Comparison of ENCODE assay signal across 10 cellular contexts in the genomic region with DNA sequence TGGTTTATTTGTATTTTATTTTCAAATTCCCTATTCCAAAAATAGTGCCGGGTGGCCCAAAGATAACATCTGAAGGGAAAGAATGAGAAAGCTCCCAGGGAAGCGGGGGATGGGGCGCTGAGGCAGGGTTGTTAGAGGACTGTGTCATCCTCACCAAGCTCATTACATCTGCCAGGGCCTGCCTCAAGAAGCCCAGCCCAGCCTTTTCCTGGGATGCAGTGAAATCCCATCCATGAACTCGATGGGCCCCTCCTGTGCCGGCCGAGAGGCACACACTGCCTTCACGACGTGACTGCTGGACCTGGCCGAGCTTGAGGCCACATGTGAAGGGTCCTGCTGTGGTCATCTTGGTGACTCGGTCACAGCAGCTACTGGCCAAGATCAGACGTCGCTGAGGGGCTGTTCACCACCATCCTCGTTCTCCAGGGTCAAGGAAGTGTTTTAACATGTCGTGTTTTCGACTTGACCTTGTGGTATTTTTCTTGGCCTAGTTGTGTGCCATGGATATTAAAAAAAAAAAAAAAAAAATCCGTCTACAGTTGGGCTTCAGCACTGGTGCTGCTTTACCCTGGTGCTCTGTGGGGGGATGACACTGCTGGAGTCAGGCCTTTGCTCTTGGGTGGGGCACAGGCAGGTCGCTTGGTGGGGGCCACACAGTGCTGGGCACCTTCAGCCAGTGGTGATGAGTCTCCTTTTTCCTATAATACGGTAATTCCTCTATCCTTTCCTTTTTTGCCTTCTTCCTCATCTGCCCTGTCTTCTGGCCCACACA. TPM values are rescaled to one million over a fixed set of nuclear protein-coding genes. Genes with fewer than 3 reads are reported as not detected.
DNase-seq lines count a peak whose midpoint lies in the region; ATAC-seq and TF ChIP-seq lines count a peak whose summit lies in the region.
"Had no signal": no experiment of that assay in that cellular context is flagged by ENCODE, and none has a peak within 500 bp of the region (broad histone marks: within the 10 kb centered on the region; RNA-seq: fewer than 3 reads in every experiment).

No MANE protein-coding gene starts in this region.

- H3K4me1 ChIP-seq in thoracic aorta (ENCODE audit: control insufficient read depth in 1 of 2, low read depth in 2 of 2), result peaks cover 69 to 83% of the 10 kb centered on the region in 2 donors

- H3K4me1 Mint-ChIP-seq in activated CD4-positive, alpha-beta memory T cell treated with anti-CD3 and anti-CD28 coated beads for 36 hours (ENCODE audit: low read depth), result peaks cover 27% of the 10 kb centered on the region
- peaks cover 23% of the 10 kb centered on the region for H3K4me1 Mint-ChIP-seq in activated CD4-positive, alpha-beta memory T cell treated with anti-CD3 and anti-CD28 coated beads, Interleukin-2, amount 10 ng/mL, durations not matched to agents 7 days and 5 days
- peaks cover 35% of the 10 kb centered on the region for H3K4me1 Mint-ChIP-seq in MCF 10A (ENCODE audit: insufficient read depth, unreplicated experiment)

- H3K9me3 ChIP-seq in thoracic aorta, result no peaks in the 10 kb centered on the region

- H3K4me3 ChIP-seq in thoracic aorta, result no peak overlapping the region
- H3K4me3 ChIP-seq: K562 had no signal

- no TSS peak for BruUV-seq in MCF 10A (replicated peaks; lab: Mats Ljungman, UMichigan)

- peak; percentile 47 for ATAC-seq in thoracic aorta (ENCODE audit: insufficient number of reproducible peaks, low FRiP score, low read depth)
- ATAC-seq in GM18511 (IDR thresholded peaks at IDR 0.05; ENCODE audit: unreplicated experiment), result no peak
- ATAC-seq: K562 had no signal

- H3K4me3 Mint-ChIP-seq in activated CD4-positive, alpha-beta memory T cell treated with anti-CD3 and anti-CD28 coated beads for 36 hours, result no peak overlapping the region
- H3K4me3 Mint-ChIP-seq in activated CD4-positive, alpha-beta memory T cell treated with anti-CD3 and anti-CD28 coated beads, Interleukin-2, amount 10 ng/mL, durations not matched to agents 7 days and 5 days, result no peak overlapping the region
- no peak overlapping the region for H3K4me3 Mint-ChIP-seq in MCF 10A (ENCODE audit: unreplicated experiment)

- H3K27me3 ChIP-seq in thoracic aorta (replicated peaks; ENCODE audit: insufficient read depth), result no peaks in the 10 kb centered on the region

- DNase-seq in activated CD4-positive, alpha-beta memory T cell treated with anti-CD3 and anti-CD28 coated beads for 36 hours, result no peak
- no peak for DNase-seq in activated CD4-positive, alpha-beta memory T cell treated with anti-CD3 and anti-CD28 coated beads, Interleukin-2, amount 10 ng/mL, durations not matched to agents 7 days and 5 days
- DNase-seq in MCF 10A (ENCODE audit: unreplicated experiment) (no peak), islet precursor cell (peak; percentile 81), thoracic aorta (ENCODE audit: low spot score) (no peak), T-helper 9 cell (no peak), SW480 (ENCODE audit: low spot score) (no peak)
- DNase-seq: activated T-cell treated with anti-CD3 and anti-CD28 coated beads, Interleukin-2, amount 50 U/mL, for 1 hour had no signal

- H3K9me3 Mint-ChIP-seq in activated CD4-positive, alpha-beta memory T cell treated with anti-CD3 and anti-CD28 coated beads for 36 hours, result no peaks in the 10 kb centered on the region
- no peaks in the 10 kb centered on the region for H3K9me3 Mint-ChIP-seq in activated CD4-positive, alpha-beta memory T cell treated with anti-CD3 and anti-CD28 coated beads, Interleukin-2, amount 10 ng/mL, durations not matched to agents 7 days and 5 days
- H3K9me3 Mint-ChIP-seq in MCF 10A (ENCODE audit: unreplicated experiment), result no peaks in the 10 kb centered on the region

- POLR2A ChIA-PET in activated CD4-positive, alpha-beta memory T cell treated with anti-CD3 and anti-CD28 coated beads for 36 hours (lab: Charles Lee), result no interaction called here
- POLR2A ChIA-PET in activated CD4-positive, alpha-beta memory T cell treated with anti-CD3 and anti-CD28 coated beads, Interleukin-2, amount 10 ng/mL, durations not matched to agents 7 days and 5 days (lab: Charles Lee), result interaction anchor here (0.9 kb wide), 1 partner anchor 220 kb away, joined by 4 read pairs; the partner anchor contains the start of genes GLOD4 and MRM3
- POLR2A ChIA-PET in MCF 10A (lab: Yijun Ruan, JAX), result no interaction called here

- peaks cover 14% of the 10 kb centered on the region for H3K36me3 ChIP-seq in thoracic aorta

- peaks cover 25% of the 10 kb centered on the region for H3K36me3 Mint-ChIP-seq in activated CD4-positive, alpha-beta memory T cell treated with anti-CD3 and anti-CD28 coated beads for 36 hours
- peaks cover 49% of the 10 kb centered on the region for H3K36me3 Mint-ChIP-seq in activated CD4-positive, alpha-beta memory T cell treated with anti-CD3 and anti-CD28 coated beads, Interleukin-2, amount 10 ng/mL, durations not matched to agents 7 days and 5 days (ENCODE audit: low read depth)
- peaks cover 57% of the 10 kb centered on the region for H3K36me3 Mint-ChIP-seq in MCF 10A (ENCODE audit: insufficient read depth, unreplicated experiment)

- H3K27me3 Mint-ChIP-seq in activated CD4-positive, alpha-beta memory T cell treated with anti-CD3 and anti-CD28 coated beads for 36 hours, result no peaks in the 10 kb centered on the region
- no peaks in the 10 kb centered on the region for H3K27me3 Mint-ChIP-seq in activated CD4-positive, alpha-beta memory T cell treated with anti-CD3 and anti-CD28 coated beads, Interleukin-2, amount 10 ng/mL, durations not matched to agents 7 days and 5 days
- no peaks in the 10 kb centered on the region for H3K27me3 Mint-ChIP-seq in MCF 10A (ENCODE audit: insufficient read depth, unreplicated experiment)

- peak overlapping the region; percentile 47 for H3K27ac Mint-ChIP-seq in activated CD4-positive, alpha-beta memory T cell treated with anti-CD3 and anti-CD28 coated beads for 36 hours
- no peak overlapping the region for H3K27ac Mint-ChIP-seq in activated CD4-positive, alpha-beta memory T cell treated with anti-CD3 and anti-CD28 coated beads, Interleukin-2, amount 10 ng/mL, durations not matched to agents 7 days and 5 days
- H3K27ac Mint-ChIP-seq in MCF 10A (ENCODE audit: low read depth, unreplicated experiment), result peak overlapping the region; percentile 19

- intact Hi-C loops in activated CD4-positive, alpha-beta memory T cell treated with anti-CD3 and anti-CD28 coated beads for 36 hours (cut with micrococcal nuclease), result no loop called here
- intact Hi-C loops in MCF 10A (cut with micrococcal nuclease), result no loop called here

- peak overlapping the region; percentile 80 to 84 for H3K27ac ChIP-seq in thoracic aorta

- CTCF ChIA-PET in activated CD4-positive, alpha-beta memory T cell treated with anti-CD3 and anti-CD28 coated beads for 36 hours (lab: Charles Lee), result interaction anchor here (0.6 to 3.0 kb wide), 9 partner anchors 21 to 671 kb away, joined by 3 to 14 read pairs (median 4); no protein-coding TSS in a partner anchor
- CTCF ChIA-PET in activated CD4-positive, alpha-beta memory T cell treated with anti-CD3 and anti-CD28 coated beads, Interleukin-2, amount 10 ng/mL, durations not matched to agents 7 days and 5 days (lab: Charles Lee), result interaction anchor here (0.6 kb wide), 1 partner anchor 304 kb away, joined by 3 read pairs; no protein-coding TSS in a partner anchor
- CTCF ChIA-PET in MCF 10A (lab: Yijun Ruan, JAX), result interaction anchor here (0.6 to 1.9 kb wide), 4 partner anchors 55 to 256 kb away, joined by 4 to 9 read pairs (median 4); no protein-coding TSS in a partner anchor

- no peak for TF ChIP-seq CTCF in MCF 10A (IDR thresholded peaks at IDR 0.05; ENCODE audit: unreplicated experiment)
- no peak for TF ChIP-seq CTCF in thoracic aorta (IDR thresholded peaks at IDR 0.05)

RNA-seq across cellular contexts. Expression of gene TIMM22, which starts 4.9 kb away (rescaled TPM):
- total RNA-seq in activated CD4-positive, alpha-beta memory T cell treated with anti-CD3 and anti-CD28 coated beads for 36 hours, result 1 to 10 TPM; 8.0 to 9.6 TPM
- total RNA-seq in activated CD4-positive, alpha-beta memory T cell treated with anti-CD3 and anti-CD28 coated beads, Interleukin-2, amount 10 ng/mL, durations not matched to agents 7 days and 5 days, result 1 to 10 TPM; 8.1 to 8.2 TPM
- 16.6 and 18.5 TPM in 2 replicates for total RNA-seq in MCF 10A (2022)
- 10 to 100 TPM; 12.6 to 13.0 TPM for total RNA-seq in thoracic aorta

RNA-seq across cellular contexts. Expression of gene NXN, which starts 22.2 kb away (rescaled TPM):
- total RNA-seq in activated CD4-positive, alpha-beta memory T cell treated with anti-CD3 and anti-CD28 coated beads for 36 hours, result under 1 TPM; 0.31 to 0.33 TPM
- total RNA-seq in activated CD4-positive, alpha-beta memory T cell treated with anti-CD3 and anti-CD28 coated beads, Interleukin-2, amount 10 ng/mL, durations not matched to agents 7 days and 5 days, result under 1 TPM; 0.23 to 0.30 TPM
- total RNA-seq in MCF 10A (2022) (36.8 and 57.3 TPM in 2 replicates), thoracic aorta (10 to 100 TPM; 13.9 to 18.9 TPM)

Comparison
In these comparisons a context has a peak if more than half of its experiments do, and no peak if none do; other contexts are left out.
1. RNA of gene NXN, which starts 22.2 kb away (total RNA-seq): 36.8 to 57.3 TPM in MCF 10A and 13.9 to 18.9 TPM in thoracic aorta; 0.31 to 0.33 TPM in activated CD4-positive, alpha-beta memory T cell treated with anti-CD3 and anti-CD28 coated beads for 36 hours and 0.23 to 0.30 TPM in activated CD4-positive, alpha-beta memory T cell treated with anti-CD3 and anti-CD28 coated beads, Interleukin-2, amount 10 ng/mL, durations not matched to agents 7 days and 5 days; every median in the first group is over 10 times any median in the second.